8 cellular contexts compared by ENCODE assay signal in the genomic region with DNA sequence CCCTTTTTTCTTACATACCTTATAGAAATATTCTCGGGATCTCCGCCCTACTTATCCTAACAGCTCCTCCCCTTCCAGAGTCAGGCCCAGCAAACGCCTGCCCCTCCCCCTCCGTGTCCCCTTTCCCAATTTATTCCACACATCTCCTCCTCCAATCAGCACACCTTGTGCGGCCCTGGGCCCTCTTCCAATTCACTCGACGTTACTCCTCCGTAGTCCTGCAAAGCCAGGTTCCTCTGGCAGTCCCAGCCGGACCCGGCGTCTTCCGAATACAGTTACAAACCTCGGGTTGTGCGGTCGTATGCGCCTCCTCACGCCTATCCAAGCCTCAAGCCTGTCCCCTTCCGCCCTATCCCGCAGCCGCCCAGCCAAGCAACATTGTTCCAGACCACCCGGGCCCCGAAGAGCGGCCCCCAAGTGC. TPM values are rescaled to one million over a fixed set of nuclear protein-coding genes. Genes with fewer than 3 reads are reported as not detected.
DNase-seq lines count a peak whose midpoint lies in the region; ATAC-seq lines count a peak whose summit lies in the region.

No MANE protein-coding gene starts in this region.

- H3K27ac ChIP-seq in HUES64 (ENCODE audit: low read depth, low read length): peak overlapping the region; percentile 90
- H3K27ac ChIP-seq in SK-N-MC: peak overlapping the region; percentile 90
- H3K27ac ChIP-seq in epithelial cell of prostate: peak overlapping the region; percentile 86
- peak overlapping the region; percentile 86 for H3K27ac ChIP-seq in muscle layer of colon (ENCODE audit: low read depth, low read length)

- DNase-seq in EH (ENCODE audit: low read depth): peak; percentile 71
- DNase-seq in SK-N-MC (ENCODE audit: low read depth, low spot score): peak; percentile 26
- no peak for DNase-seq in epithelial cell of prostate (ENCODE audit: low read depth, low spot score)
- DNase-seq in epidermal melanocyte (ENCODE audit: insufficient read length, low spot score): no peak
- no peak for DNase-seq in amniotic stem cell (lab: John Stamatoyannopoulos, UW)

- peaks cover 5% of the 10 kb centered on the region; the same call in 1 of the 2 replicates for H3K36me3 ChIP-seq in HUES64 (ENCODE audit: insufficient read depth, low read length)
- peaks cover 24% of the 10 kb centered on the region for H3K36me3 ChIP-seq in SK-N-MC (ENCODE audit: insufficient read depth, low read length)
- H3K36me3 ChIP-seq in muscle layer of colon (ENCODE audit: insufficient read depth, low read length): no peaks in the 10 kb centered on the region

- ATAC-seq in GM18873 (IDR thresholded peaks at IDR 0.05; ENCODE audit: low FRiP score, unreplicated experiment): no peak

- peak overlapping the region; percentile 80 for H3K4me3 ChIP-seq in HUES64 (ENCODE audit: low read length)
- peak overlapping the region; percentile 100 for H3K4me3 ChIP-seq in SK-N-MC
- peak overlapping the region; percentile 79 to 97 for H3K4me3 ChIP-seq in muscle layer of colon (ENCODE audit: low read depth in 1 of 2, low read length in 2 of 2)

- H3K27me3 ChIP-seq in HUES64 (ENCODE audit: insufficient read depth, low read length): no peaks in the 10 kb centered on the region
- H3K27me3 ChIP-seq in muscle layer of colon (ENCODE audit: control insufficient read depth in 1 of 2, insufficient read depth in 2 of 2, low read length in 2 of 2): no peaks in the 10 kb centered on the region

- under 1% methylated on average over 23 of the region's 23 CpGs for WGBS in HUES64

- H3K4me1 ChIP-seq in HUES64 (ENCODE audit: insufficient read depth, low read length) (peaks cover 4% of the 10 kb centered on the region; the same call in 1 of the 2 replicates), muscle layer of colon (ENCODE audit: insufficient read depth, low read length) (peaks cover 13% of the 10 kb centered on the region)

- no peaks in the 10 kb centered on the region for H3K9me3 ChIP-seq in HUES64 (ENCODE audit: insufficient read depth, low read depth, low read length)
- H3K9me3 ChIP-seq in SK-N-MC (ENCODE audit: low read depth, low read length): no peaks in the 10 kb centered on the region
- no peaks in the 10 kb centered on the region for H3K9me3 ChIP-seq in muscle layer of colon (ENCODE audit: low read length)

- H3K9ac ChIP-seq in HUES64 (ENCODE audit: low read depth, low read length): peak overlapping the region; percentile 85
- peak overlapping the region; percentile 89 for H3K9ac ChIP-seq in SK-N-MC (ENCODE audit: insufficient read length)
- peak overlapping the region; percentile 50 for H3K9ac ChIP-seq in muscle layer of colon (ENCODE audit: low read length)

RNA-seq across cellular contexts. Expression of a gene that starts 0.7 kb away (rescaled TPM):
- polyA plus RNA-seq in HUES64 (2013, experiment 1 of 2): 153 TPM
- 173 TPM for polyA plus RNA-seq in HUES64 (2013, experiment 2 of 2)

RNA-seq across cellular contexts. Expression of a gene that starts 7.0 kb away (rescaled TPM):
- polyA plus RNA-seq in HUES64 (2013, experiment 1 of 2): 15.4 TPM
- polyA plus RNA-seq in HUES64 (2013, experiment 2 of 2): 16.5 TPM

RNA-seq across cellular contexts. Expression of a gene that starts 52.4 kb away (rescaled TPM):
- 101 TPM for polyA plus RNA-seq in HUES64 (2013, experiment 1 of 2)
- 104 TPM for polyA plus RNA-seq in HUES64 (2013, experiment 2 of 2)

Comparison
In these comparisons a context has a peak if more than half of its experiments do, and no peak if none do; other contexts are left out.
1. DNase-seq: peak in EH (single experiment) and SK-N-MC (single experiment); none in epithelial cell of prostate (single experiment), epidermal melanocyte (single experiment) and amniotic stem cell (single experiment).
2. Peak in every context shown above with its lines, with median percentiles within 50 percentile points of each other: H3K27ac ChIP-seq, H3K4me3 ChIP-seq and H3K9ac ChIP-seq.